9 cellular contexts compared by ENCODE assay signal in the genomic region with DNA sequence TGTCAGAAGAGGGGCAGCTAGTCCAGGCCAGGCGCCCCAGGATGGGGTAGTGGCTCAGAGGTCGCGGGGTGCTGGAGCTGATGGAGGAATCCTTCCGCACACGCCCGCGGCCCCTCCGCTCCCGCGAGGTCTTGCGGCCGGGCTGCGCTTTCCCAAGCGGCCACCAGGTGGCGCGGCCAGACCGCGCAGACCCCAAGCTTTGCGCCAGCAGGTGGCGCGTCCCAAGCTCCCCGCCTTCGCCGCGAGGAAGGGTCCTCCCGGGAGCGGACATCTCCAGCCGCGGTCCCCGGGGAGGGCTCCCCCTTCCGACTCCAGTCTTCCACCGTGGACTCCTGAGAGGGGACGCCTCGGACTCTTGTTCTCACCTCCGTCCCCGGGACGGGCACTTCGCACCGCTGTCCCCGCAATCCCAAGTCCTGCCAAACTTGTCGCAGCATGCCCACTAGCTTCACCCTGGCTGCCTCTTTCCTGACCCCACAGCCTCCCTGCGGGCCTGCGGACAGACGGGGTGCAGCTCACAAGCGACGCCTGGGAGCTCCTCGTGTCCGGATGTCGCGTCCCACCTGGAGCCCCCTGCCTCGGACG. TPM values are rescaled to one million over a fixed set of nuclear protein-coding genes. Genes with fewer than 3 reads are reported as not detected.
DNase-seq lines count a peak whose midpoint lies in the region; ATAC-seq, FAIRE-seq and TF ChIP-seq lines count a peak whose summit lies in the region.
"Had no signal": no experiment of that assay in that cellular context is flagged by ENCODE, and none has a peak within 500 bp of the region (broad histone marks: within the 10 kb centered on the region; RNA-seq: fewer than 3 reads in every experiment).

No MANE protein-coding gene starts in this region.

- H3K9me3 Mint-ChIP-seq in activated naive CD8-positive, alpha-beta T cell (ENCODE audit: low read depth): peaks cover 11% of the 10 kb centered on the region

- TF ChIP-seq CTCF in D721Med (IDR thresholded peaks at IDR 0.05; ENCODE audit: insufficient read depth, missing control alignments): peak; percentile 99
- TF ChIP-seq CTCF in cardiac muscle cell (IDR thresholded peaks at IDR 0.05; ENCODE audit: low read depth, low read length): peak; percentile 100
- peak; percentile 98 to 100 (median 100) for TF ChIP-seq CTCF in transverse colon (IDR thresholded peaks at IDR 0.05)

- peak; percentile 82 for ATAC-seq in GM21381 (IDR thresholded peaks at IDR 0.05; ENCODE audit: unreplicated experiment)

- H3K27ac ChIP-seq in HUES64 (ENCODE audit: low read depth, low read length) (no peak overlapping the region), SK-N-MC (no peak overlapping the region), cardiac muscle cell (no peak overlapping the region), transverse colon (no peak overlapping the region)

- no peak for TF ChIP-seq EP300 in transverse colon (IDR thresholded peaks at IDR 0.05; ENCODE audit: low read depth)

- H3K27me3 ChIP-seq in HUES64 (ENCODE audit: insufficient read depth, low read length) (peaks cover 50% of the 10 kb centered on the region), cardiac muscle cell (peaks cover 59% of the 10 kb centered on the region), transverse colon (peaks cover 71% of the 10 kb centered on the region)

- H3K4me1 Mint-ChIP-seq in activated naive CD8-positive, alpha-beta T cell (ENCODE audit: low read depth): peaks cover 3% of the 10 kb centered on the region

- DNase-seq in D721Med (ENCODE audit: insufficient read length, low spot score) (peak; percentile 61), SK-N-MC (ENCODE audit: low read depth, low spot score) (no peak), cardiac muscle cell (ENCODE audit: low read depth in 1 of 2, low spot score in 1 of 2) (peak; percentile 73 to 90), posterior cingulate gyrus (peak; percentile 37 to 95 (median 68)), transverse colon (peak; percentile 65)

- H3K4me1 ChIP-seq in HUES64 (ENCODE audit: insufficient read depth, low read length) (no peaks in the 10 kb centered on the region; the same call in 1 of the 2 replicates), cardiac muscle cell (ENCODE audit: low read depth) (no peaks in the 10 kb centered on the region), transverse colon (peaks cover 0 to 13% (median 12%) of the 10 kb centered on the region in 4 donors)

- peak overlapping the region; percentile 37; the same call in 1 of the 2 replicates for H3K9ac ChIP-seq in HUES64 (ENCODE audit: low read depth, low read length)
- no peak overlapping the region for H3K9ac ChIP-seq in SK-N-MC (ENCODE audit: insufficient read length)

- no peaks in the 10 kb centered on the region for H3K36me3 Mint-ChIP-seq in activated naive CD8-positive, alpha-beta T cell

- H3K4me3 ChIP-seq in HUES64 (ENCODE audit: low read length) (peak overlapping the region; percentile 69), SK-N-MC (peak overlapping the region; percentile 66), cardiac muscle cell (peak overlapping the region; percentile 28), transverse colon (peak overlapping the region in 3 of 4 donors; percentile 24 to 58 (median 42))

- H3K4me3 Mint-ChIP-seq in activated naive CD8-positive, alpha-beta T cell: peak overlapping the region; percentile 78

- 1% methylated on average over 52 of the region's 52 CpGs for WGBS in HUES64
- WGBS in transverse colon (ENCODE audit: low coverage in 1 of 2), 2 donors: 3% methylated on average over 34 of the region's 52 CpGs; no CpG with 5 or more reads in 1 of the 2 donors

- in situ Hi-C loops in transverse colon (cut with MboI; ENCODE audit: low pct_ligation_motif_present in 1 of 4, low pct_unique_long_range_greater_than_20kb in 1 of 4, low sequenced_read_pairs in 3 of 4): loop anchor here in 3 of 4 donors (10.0 to 25.0 kb wide), 4 partner anchors 221 to 1028 kb away; no protein-coding TSS in a partner anchor

- TF ChIP-seq POLR2A in transverse colon (IDR thresholded peaks at IDR 0.05): no peak

- H3K27ac Mint-ChIP-seq in activated naive CD8-positive, alpha-beta T cell: no peak overlapping the region

- no peaks in the 10 kb centered on the region for H3K36me3 ChIP-seq in HUES64 (ENCODE audit: insufficient read depth, low read length)
- no peaks in the 10 kb centered on the region for H3K36me3 ChIP-seq in SK-N-MC (ENCODE audit: insufficient read depth, low read length)
- H3K36me3 ChIP-seq in cardiac muscle cell: no peaks in the 10 kb centered on the region
- H3K36me3 ChIP-seq in transverse colon: no peaks in the 10 kb centered on the region

- peaks cover 16% of the 10 kb centered on the region for H3K27me3 Mint-ChIP-seq in activated naive CD8-positive, alpha-beta T cell

- H3K9me3 ChIP-seq in HUES64 (ENCODE audit: insufficient read depth, low read depth, low read length) (0 out of 2 replicates have a peak, but pooled peaks cover 3% of the 10 kb centered on the region), SK-N-MC (ENCODE audit: low read depth, low read length) (no peaks in the 10 kb centered on the region), cardiac muscle cell (ENCODE audit: low read depth) (no peaks in the 10 kb centered on the region), transverse colon (no peaks in the 10 kb centered on the region)

- FAIRE-seq in D721Med (lab: Jason Lieb, UNC): no peak

- intact Hi-C loops in posterior cingulate gyrus (cut with DNase I): loop anchor here (1.0 kb wide), 1 partner anchor 104 kb away; no protein-coding TSS in a partner anchor
- intact Hi-C loops in transverse colon (cut with DNase I; ENCODE audit: low total_unique reads): loop anchor here (5.0 kb wide), 1 partner anchor 1026 kb away; no protein-coding TSS in a partner anchor

RNA-seq across cellular contexts. Expression of a gene that starts 19.4 kb away (rescaled TPM):
- not detected for polyA plus RNA-seq in HUES64 (2013, experiment 1 of 2)
- polyA plus RNA-seq in HUES64 (2013, experiment 2 of 2): not detected
- not detected in 2 replicates for total RNA-seq in cardiac muscle cell
- polyA plus RNA-seq in cardiac muscle cell: not detected in 2 replicates
- not detected for total RNA-seq in transverse colon
- total RNA-seq: lower leg skin had no signal

RNA-seq across cellular contexts. Expression of a gene that starts 24.2 kb away (rescaled TPM):
- polyA plus RNA-seq in HUES64 (2013, experiment 1 of 2): 1.3 TPM
- 2.0 TPM for polyA plus RNA-seq in HUES64 (2013, experiment 2 of 2)
- total RNA-seq in cardiac muscle cell: 0.07 and 0.42 TPM in 2 replicates
- 0.30 and 1.0 TPM in 2 replicates for polyA plus RNA-seq in cardiac muscle cell
- total RNA-seq in transverse colon: under 1 TPM in 3 of 4 donors, not detected in 1; 0.27 to 0.75 (median 0.64) TPM
